17 cellular contexts compared by ENCODE assay signal in genomic region chr22:21055880-21056319, GRCh38. TPM values are rescaled to one million over a fixed set of nuclear protein-coding genes. Genes with fewer than 3 reads are reported as not detected.
DNase-seq lines count a peak whose midpoint lies in the region; ATAC-seq, FAIRE-seq and TF ChIP-seq lines count a peak whose summit lies in the region.
"Had no signal": no experiment of that assay in that cellular context is flagged by ENCODE, and none has a peak within 500 bp of the region (broad histone marks: within the 10 kb centered on the region; RNA-seq: fewer than 3 reads in every experiment).

No MANE protein-coding gene starts in this region.

- H2BK5ac ChIP-seq in H1 (ENCODE audit: low read depth, low read length), result no peak overlapping the region

- peak overlapping the region; percentile 11; the same call in 1 of the 2 replicates for H2AFZ ChIP-seq in H1 (ENCODE audit: low read length)

- POLR2A ChIA-PET in CD8-positive, alpha-beta T cell (lab: Charles Lee), result no interaction called here
- POLR2A ChIA-PET in H1 (lab: Charles Lee; ENCODE audit: partially characterized antibody), result no interaction called here

- 0 out of 2 replicates have a peak overlapping the region, but pooled peaks have one; percentile 71 for H2BK12ac ChIP-seq in H1 (ENCODE audit: low read depth, low read length)

- no peaks in the 10 kb centered on the region for H3K23me2 ChIP-seq in H1 (ENCODE audit: low read depth, low read length)

- H3K4me3 Mint-ChIP-seq in CD8-positive, alpha-beta T cell, result peak overlapping the region; percentile 26

- H3K4me1 ChIP-seq in BLaER1 treated with 17β-estradiol and CSF1 and Interleukin-3, amounts not matched to agents 10 nM and 100 nM, result peaks cover 23 to 54% (median 48%) of the 10 kb centered on the region in 10 experiments
- peaks cover 10% of the 10 kb centered on the region for H3K4me1 ChIP-seq in CD8-positive, alpha-beta T cell (ENCODE audit: insufficient read depth, low read length)
- H3K4me1 ChIP-seq in H1 (replicated peaks in 1 of 4; ENCODE audit: control insufficient read depth in 3 of 4, insufficient read depth in 4 of 4, low read length in 3 of 4), result peaks cover 2 to 17% (median 12%) of the 10 kb centered on the region in 4 experiments; a peak in 5 of 7 replicates
- H3K4me1 ChIP-seq: Caco-2, suprapubic skin had no signal

- H3K56ac ChIP-seq in H1 (replicated peaks; ENCODE audit: insufficient read length, low read depth, low read length), result no peak overlapping the region

- intact Hi-C loops in CD8-positive, alpha-beta T cell (cut with DNase I, micrococcal nuclease), result no loop called here

- H2BK120ac ChIP-seq in H1 (replicated peaks; ENCODE audit: low read depth, low read length), result no peak overlapping the region

- no peak for TF ChIP-seq RAD21 in H1 (IDR thresholded peaks at IDR 0.05 in 1 of 2, conservative IDR thresholded peaks at IDR 0.05 in 1 of 2; ENCODE audit: low read depth in 2 of 2, low read length in 2 of 2)

- no peak for DNase-seq in CD8-positive, alpha-beta T cell
- peak; percentile 40 for DNase-seq in NOMO-1 treated with DMSO at 0.1 percent for 48 hours (lab: John Stamatoyannopoulos, UW; ENCODE audit: unreplicated experiment)
- DNase-seq in H1 (ENCODE audit: low read depth in 1 of 2, low spot score in 2 of 2), result peak in 1 of 2 experiments; percentile 54
- no peak for DNase-seq in dermis blood vessel endothelial cell
- DNase-seq in substantia nigra (lab: John Stamatoyannopoulos, UW), result no peak
- DNase-seq: Caco-2, NCI-H1048, NCI-H226 had no signal

- TF ChIP-seq EP300 in H1 (IDR thresholded peaks at IDR 0.05; ENCODE audit: borderline replicate concordance in 1 of 2, low read depth in 2 of 2, low read length in 2 of 2), result no peak

- peak overlapping the region; percentile 1 for H4K91ac ChIP-seq in H1 (replicated peaks; ENCODE audit: insufficient read length, low read length)

- no peaks in the 10 kb centered on the region for H3K27me3 ChIP-seq in BLaER1 treated with 17β-estradiol and CSF1 and Interleukin-3, amounts not matched to agents 10 nM and 100 nM
- no peaks in the 10 kb centered on the region for H3K27me3 ChIP-seq in CD8-positive, alpha-beta T cell (ENCODE audit: insufficient read depth, low read length)
- no peaks in the 10 kb centered on the region for H3K27me3 ChIP-seq in H1 (replicated peaks in 1 of 4; ENCODE audit: control insufficient read depth in 3 of 4, extremely low read depth in 1 of 4, insufficient read depth in 3 of 4, low read length in 3 of 4)

- H3K9me3 ChIP-seq in BLaER1 treated with 17β-estradiol and CSF1 and Interleukin-3, amounts not matched to agents 10 nM and 100 nM (replicated peaks in 1 of 11), result no peaks in the 10 kb centered on the region
- no peaks in the 10 kb centered on the region for H3K9me3 ChIP-seq in CD8-positive, alpha-beta T cell (ENCODE audit: low read length)
- no peaks in the 10 kb centered on the region for H3K9me3 ChIP-seq in H1 (ENCODE audit: insufficient read depth in 2 of 2, low read depth in 1 of 2, low read length in 1 of 2)
- H3K9me3 ChIP-seq: Caco-2, neutrophil, suprapubic skin had no signal

- 0 out of 22 replicates have a peak, but pooled peaks cover 0 to 2% (median 0%) of the 10 kb centered on the region in 11 experiments for H4K20me1 ChIP-seq in BLaER1 treated with 17β-estradiol and CSF1 and Interleukin-3, amounts not matched to agents 10 nM and 100 nM
- H4K20me1 ChIP-seq in H1 (replicated peaks in 1 of 2; ENCODE audit: control insufficient read depth in 1 of 2, insufficient read depth in 2 of 2, low read length in 2 of 2), result no peaks in the 10 kb centered on the region

- H3K27me3 Mint-ChIP-seq in CD8-positive, alpha-beta T cell (ENCODE audit: low read depth), result no peaks in the 10 kb centered on the region

- H3K9me3 Mint-ChIP-seq in CD8-positive, alpha-beta T cell, result no peaks in the 10 kb centered on the region

- no peak overlapping the region for H3K18ac ChIP-seq in H1 (ENCODE audit: extremely low read depth, low read length)

- no peak for TF ChIP-seq CTCF in CD8-positive, alpha-beta T cell (IDR thresholded peaks at IDR 0.05)
- TF ChIP-seq CTCF in H1 (IDR thresholded peaks at IDR 0.05; ENCODE audit: control extremely low read depth in 1 of 3, insufficient read depth in 1 of 3, low read depth in 1 of 3, low read length in 3 of 3), result no peak

- no peak overlapping the region; a peak in 1 of 22 replicates for H3K9ac ChIP-seq in BLaER1 treated with 17β-estradiol and CSF1 and Interleukin-3, amounts not matched to agents 10 nM and 100 nM
- H3K9ac ChIP-seq in H1 (replicated peaks in 1 of 4; ENCODE audit: extremely low read depth in 1 of 4, low read depth in 3 of 4, low read length in 3 of 4), result no peak overlapping the region

- H3K27ac ChIP-seq in BLaER1 treated with 17β-estradiol and CSF1 and Interleukin-3, amounts not matched to agents 10 nM and 100 nM, result no peak overlapping the region
- H3K27ac ChIP-seq in CD8-positive, alpha-beta T cell (ENCODE audit: low read depth, low read length), result no peak overlapping the region
- H3K27ac ChIP-seq in H1 (ENCODE audit: low read depth, low read length) (no peak overlapping the region), substantia nigra (ENCODE audit: low read depth, low read length, poor library complexity, severe bottlenecking) (no peak overlapping the region)
- H3K27ac ChIP-seq: neutrophil, suprapubic skin had no signal

- H3K27ac Mint-ChIP-seq in CD8-positive, alpha-beta T cell, result no peak overlapping the region

- no peaks in the 10 kb centered on the region for H3K79me1 ChIP-seq in H1 (ENCODE audit: low read depth, low read length)

- peak overlapping the region; percentile 70 to 88 (median 80) for H3K4me2 ChIP-seq in BLaER1 treated with 17β-estradiol and CSF1 and Interleukin-3, amounts not matched to agents 10 nM and 100 nM
- no peak overlapping the region for H3K4me2 ChIP-seq in H1 (ENCODE audit: insufficient read depth in 1 of 2, low read depth in 2 of 2, low read length in 2 of 2)

- no peak overlapping the region for H4K8ac ChIP-seq in H1 (ENCODE audit: extremely low read depth, insufficient read depth, low read length)

- FAIRE-seq in H1 (lab: Jason Lieb, UNC), result no peak
- FAIRE-seq: RCC 7860 had no signal

- H3K4me1 Mint-ChIP-seq in CD8-positive, alpha-beta T cell (ENCODE audit: low read depth), result peaks cover 10% of the 10 kb centered on the region

- no peak overlapping the region for H3K14ac ChIP-seq in H1 (ENCODE audit: insufficient read length)

- H4K5ac ChIP-seq in H1 (ENCODE audit: insufficient read length, low read depth, low read length), result no peak overlapping the region

- no peaks in the 10 kb centered on the region for H3K36me3 ChIP-seq in BLaER1 treated with 17β-estradiol and CSF1 and Interleukin-3, amounts not matched to agents 10 nM and 100 nM
- H3K36me3 ChIP-seq in CD8-positive, alpha-beta T cell (ENCODE audit: insufficient read depth, low read length), result no peaks in the 10 kb centered on the region
- no peaks in the 10 kb centered on the region for H3K36me3 ChIP-seq in H1 (ENCODE audit: control insufficient read depth in 2 of 4, insufficient read depth in 4 of 4, low read length in 3 of 4)
- H3K36me3 ChIP-seq: neutrophil, suprapubic skin had no signal

- CTCF ChIA-PET in CD8-positive, alpha-beta T cell (lab: Charles Lee), result no interaction called here
- CTCF ChIA-PET in H1 (lab: Charles Lee; ENCODE audit: partially characterized antibody), result interaction anchor here (0.9 to 2.7 kb wide), 5 partner anchors 8 to 49 kb away, joined by 3 to 12 read pairs (median 3); no protein-coding TSS in a partner anchor

- H2BK20ac ChIP-seq in H1 (ENCODE audit: low read length), result peak overlapping the region; percentile 61; the same call in 1 of the 2 replicates

- no peak overlapping the region for H2AK5ac ChIP-seq in H1 (ENCODE audit: low read depth, low read length)

- H3K36me3 Mint-ChIP-seq in CD8-positive, alpha-beta T cell, result no peaks in the 10 kb centered on the region

- H3K4ac ChIP-seq in H1 (replicated peaks; ENCODE audit: insufficient read length, low read depth, low read length), result no peak overlapping the region

- WGBS in H1 (ENCODE audit: extremely low coverage in 1 of 2, insufficient coverage in 1 of 2, insufficient read length in 1 of 2, insufficient replicate concordance in 2 of 2, low coverage in 1 of 2, low lambda C conversion rate in 2 of 2, missing lambda C conversion rate in 1 of 2), 2 experiments, result 83% methylated on average over 5 of the region's 7 CpGs; no CpG with 5 or more reads in 1 of the 2 experiments

- H3K4me3 ChIP-seq in BLaER1 treated with 17β-estradiol and CSF1 and Interleukin-3, amounts not matched to agents 10 nM and 100 nM, result peak overlapping the region in 1 of 10 experiments; percentile 30; a peak in 2 of 20 replicates
- H3K4me3 ChIP-seq in CD8-positive, alpha-beta T cell (ENCODE audit: low read depth, low read length), result no peak overlapping the region
- H3K4me3 ChIP-seq in H1 (ENCODE audit: extremely low read depth in 1 of 4, insufficient read depth in 2 of 4, low read depth in 3 of 4, low read length in 4 of 4), result no peak overlapping the region
- H3K4me3 ChIP-seq: suprapubic skin had no signal

- TF ChIP-seq POLR2A in H1 (IDR thresholded peaks at IDR 0.05; ENCODE audit: control extremely low read depth in 1 of 2, low read depth in 2 of 2, low read length in 2 of 2), result no peak

- H2BK15ac ChIP-seq in H1 (ENCODE audit: low read length), result 0 out of 2 replicates have a peak overlapping the region, but pooled peaks have one; percentile 31

- no peaks in the 10 kb centered on the region for H3K79me2 ChIP-seq in H1 (ENCODE audit: control insufficient read depth in 1 of 2, insufficient read depth in 2 of 2, low read length in 2 of 2)

- no peak overlapping the region for H3K23ac ChIP-seq in H1 (ENCODE audit: insufficient read length)

- no peak for ATAC-seq in CD8-positive, alpha-beta T cell
- no peak for ATAC-seq in GM18502 (IDR thresholded peaks at IDR 0.05; ENCODE audit: poor library complexity, unreplicated experiment)
- ATAC-seq in GM21529 (IDR thresholded peaks at IDR 0.05; ENCODE audit: unreplicated experiment), result no peak

RNA-seq across cellular contexts. Expression of gene LRRC74B, which starts 10.2 kb away (rescaled TPM):
- not detected for total RNA-seq in CD8-positive, alpha-beta T cell
- total RNA-seq in H1 (2021; fragmentation: NEBNext Ultra II Directional; extraction: Animal tissue kit (Norgen Biotek cat#: 25700)), result not detected in 2 replicates
- 0.03 TPM in 1 of 2 replicates, not detected in the other for polyA plus RNA-seq in H1 (2011; rRNA removed)
- polyA plus RNA-seq in H1 (2011; cell fraction: cytosol; rRNA removed), result 0.05 TPM
- 0.03 TPM for polyA plus RNA-seq in H1 (2011; cell fraction: nucleus; rRNA removed)
- not detected in 4 replicates for polyA plus RNA-seq in H1 (2012, experiment 1 of 2)
- not detected for polyA plus RNA-seq in H1 (2012, experiment 2 of 2)
- polyA plus RNA-seq in H1 (2013, experiment 1 of 2), result under 0.01 TPM
- polyA plus RNA-seq in H1 (2013, experiment 2 of 2), result not detected
- 0.10 TPM in 1 of 2 replicates, not detected in the other for polyA minus RNA-seq in H1 (2011; rRNA and poly(A)+ RNA removed)
- not detected for polyA minus RNA-seq in H1 (2011; cell fraction: cytosol; rRNA and poly(A)+ RNA removed)
- not detected for polyA minus RNA-seq in H1 (2011; cell fraction: nucleus; rRNA and poly(A)+ RNA removed)
- total RNA-seq in dermis blood vessel endothelial cell, result not detected in 2 replicates
- total RNA-seq: Caco-2, fibroblast of lung, HT-29, lung microvascular endothelial cell, suprapubic skin had no signal
- polyA plus RNA-seq: fibroblast of lung had no signal

RNA-seq across cellular contexts. Expression of gene SLC7A4, which starts 23.5 kb away (rescaled TPM):
- not detected for total RNA-seq in CD8-positive, alpha-beta T cell
- 0.27 TPM in 1 of 2 replicates, not detected in the other for total RNA-seq in H1 (2021; fragmentation: NEBNext Ultra II Directional; extraction: Animal tissue kit (Norgen Biotek cat#: 25700))
- polyA plus RNA-seq in H1 (2011; rRNA removed), result 0.88 and 0.92 TPM in 2 replicates
- polyA plus RNA-seq in H1 (2011; cell fraction: cytosol; rRNA removed), result 0.25 TPM
- polyA plus RNA-seq in H1 (2011; cell fraction: nucleus; rRNA removed), result 0.40 TPM
- polyA plus RNA-seq in H1 (2012, experiment 1 of 2), result 0.15 to 0.61 TPM (median 0.48 TPM) in 4 replicates
- 0.38 TPM for polyA plus RNA-seq in H1 (2012, experiment 2 of 2)
- polyA plus RNA-seq in H1 (2013, experiment 1 of 2), result 0.41 TPM
- 0.39 TPM for polyA plus RNA-seq in H1 (2013, experiment 2 of 2)
- polyA minus RNA-seq in H1 (2011; rRNA and poly(A)+ RNA removed), result 0.32 and 0.66 TPM in 2 replicates
- polyA minus RNA-seq in H1 (2011; cell fraction: cytosol; rRNA and poly(A)+ RNA removed), result not detected
- 1.2 TPM for polyA minus RNA-seq in H1 (2011; cell fraction: nucleus; rRNA and poly(A)+ RNA removed)
- not detected in 2 replicates for total RNA-seq in dermis blood vessel endothelial cell
- total RNA-seq: HT-29, lung microvascular endothelial cell had no signal

RNA-seq across cellular contexts. Expression of gene P2RX6, which starts 40.9 kb away (rescaled TPM):
- under 1 TPM; 0.30 to 0.36 TPM for total RNA-seq in CD8-positive, alpha-beta T cell
- not detected in 2 replicates for total RNA-seq in H1 (2021; fragmentation: NEBNext Ultra II Directional; extraction: Animal tissue kit (Norgen Biotek cat#: 25700))
- polyA plus RNA-seq in H1 (2011; rRNA removed), result 0.09 and 0.16 TPM in 2 replicates
- polyA plus RNA-seq in H1 (2011; cell fraction: cytosol; rRNA removed), result 0.23 TPM
- polyA plus RNA-seq in H1 (2011; cell fraction: nucleus; rRNA removed), result 1.5 TPM
- 0.11 to 0.25 TPM (median 0.20 TPM) in 4 replicates for polyA plus RNA-seq in H1 (2012, experiment 1 of 2)
- 0.05 TPM for polyA plus RNA-seq in H1 (2012, experiment 2 of 2)
- 0.10 TPM for polyA plus RNA-seq in H1 (2013, experiment 1 of 2)
- 0.09 TPM for polyA plus RNA-seq in H1 (2013, experiment 2 of 2)
- polyA minus RNA-seq in H1 (2011; rRNA and poly(A)+ RNA removed), result 0.19 and 0.49 TPM in 2 replicates
- polyA minus RNA-seq in H1 (2011; cell fraction: cytosol; rRNA and poly(A)+ RNA removed), result not detected
- not detected for polyA minus RNA-seq in H1 (2011; cell fraction: nucleus; rRNA and poly(A)+ RNA removed)
- total RNA-seq in dermis blood vessel endothelial cell, result under 0.01 TPM in 1 of 2 replicates, not detected in the other
- total RNA-seq: lung microvascular endothelial cell had no signal

RNA-seq across cellular contexts. Expression of gene THAP7, which starts 54.0 kb away (rescaled TPM):
- total RNA-seq in CD8-positive, alpha-beta T cell, result 10 to 100 TPM; 71.2 to 73.6 TPM
- total RNA-seq in H1 (2021; fragmentation: NEBNext Ultra II Directional; extraction: Animal tissue kit (Norgen Biotek cat#: 25700)), result 16.2 and 16.9 TPM in 2 replicates
- 32.5 and 40.1 TPM in 2 replicates for polyA plus RNA-seq in H1 (2011; rRNA removed)
- 32.0 TPM for polyA plus RNA-seq in H1 (2011; cell fraction: cytosol; rRNA removed)
- 35.8 TPM for polyA plus RNA-seq in H1 (2011; cell fraction: nucleus; rRNA removed)
- polyA plus RNA-seq in H1 (2012, experiment 1 of 2), result 8.4 to 24.4 TPM (median 15.6 TPM) in 4 replicates
- 16.3 TPM for polyA plus RNA-seq in H1 (2012, experiment 2 of 2)
- polyA plus RNA-seq in H1 (2013, experiment 1 of 2), result 21.9 TPM
- polyA plus RNA-seq in H1 (2013, experiment 2 of 2), result 20.4 TPM
- 11.5 and 14.1 TPM in 2 replicates for polyA minus RNA-seq in H1 (2011; rRNA and poly(A)+ RNA removed)
- polyA minus RNA-seq in H1 (2011; cell fraction: cytosol; rRNA and poly(A)+ RNA removed), result 8.6 TPM
- 40.2 TPM for polyA minus RNA-seq in H1 (2011; cell fraction: nucleus; rRNA and poly(A)+ RNA removed)
- 13.8 and 18.1 TPM in 2 replicates for total RNA-seq in dermis blood vessel endothelial cell

Comparison
In these comparisons a context has a peak if more than half of its experiments do, and no peak if none do; other contexts are left out.
1. H3K4me2 ChIP-seq: peak in BLaER1 treated with 17β-estradiol and CSF1 and Interleukin-3, amounts not matched to agents 10 nM and 100 nM (11 of 11); none in H1 (0 of 2).